ENCODE assay signal across 1 cellular context in genomic region chr9:119074017-119074416, GRCh38.
TF ChIP-seq lines count a peak whose summit lies in the region.

No MANE protein-coding gene starts in this region.

TF ChIP-seq in GM12878, 131 proteins besides CTCF, POLR2A, EP300 and RAD21 (continued from another document):
- TF ChIP-seq PKNOX1 (IDR thresholded peaks at IDR 0.05) (peak; percentile 51; the same call in 1 of the 2 replicates), IKZF2 (IDR thresholded peaks at IDR 0.05) (peak in 1 of 2 experiments; percentile 14; a peak in 1 of 4 replicates), NFYA (IDR thresholded peaks at IDR 0.05; ENCODE audit: borderline replicate concordance, low read depth, low read length) (no peak), RUNX3 (IDR thresholded peaks at IDR 0.05; ENCODE audit: low read length) (peak; percentile 82), MEF2B (IDR thresholded peaks at IDR 0.05; ENCODE audit: partially characterized antibody, poor library complexity, severe bottlenecking) (no peak), RAD51 (IDR thresholded peaks at IDR 0.05) (no peak), SMAD5 (IDR thresholded peaks at IDR 0.05; ENCODE audit: low read depth) (no peak), SIN3A (IDR thresholded peaks at IDR 0.05; ENCODE audit: low read depth, low read length) (no peak), PBX3 (IDR thresholded peaks at IDR 0.05; ENCODE audit: insufficient replicate concordance, low read depth, low read length) (peak; percentile 54), CHD4 (IDR thresholded peaks at IDR 0.05) (no peak), E4F1 (IDR thresholded peaks at IDR 0.05; ENCODE audit: borderline replicate concordance, partially characterized antibody) (no peak), TCF7 (IDR thresholded peaks at IDR 0.05; ENCODE audit: borderline replicate concordance) (peak; percentile 65; the same call in 1 of the 2 replicates)
